In genomic region chr5:32230356-32231099, GRCh38 we compare ENCODE assay signal across 16 cellular contexts. TPM values are rescaled to one million over a fixed set of nuclear protein-coding genes. Genes with fewer than 3 reads are reported as not detected.
DNase-seq lines count a peak whose midpoint lies in the region; ATAC-seq and TF ChIP-seq lines count a peak whose summit lies in the region.
"Had no signal": no experiment of that assay in that cellular context is flagged by ENCODE, and none has a peak within 500 bp of the region (broad histone marks: within the 10 kb centered on the region; RNA-seq: fewer than 3 reads in every experiment).

No MANE protein-coding gene starts in this region.

- H3K4me2 ChIP-seq in OCI-LY1 (ENCODE audit: low read length): no peak overlapping the region

- peak overlapping the region; percentile 46 for H3K27ac Mint-ChIP-seq in activated naive CD4-positive, alpha-beta T cell treated with anti-CD3 and anti-CD28 coated beads, Interleukin-2, amount 10 ng/mL, durations not matched to agents 7 days and 5 days
- peak overlapping the region; percentile 67 for H3K27ac Mint-ChIP-seq in memory B cell

- no peaks in the 10 kb centered on the region for H3F3A ChIP-seq in OCI-LY1 (ENCODE audit: insufficient read depth, low read length)

- CTCF ChIA-PET in activated naive CD4-positive, alpha-beta T cell treated with anti-CD3 and anti-CD28 coated beads, Interleukin-2, amount 10 ng/mL, durations not matched to agents 7 days and 5 days (lab: Charles Lee): interaction anchor here (0.7 to 8.4 kb wide), 6 partner anchors 19 to 383 kb away, joined by 3 to 175 read pairs (median 3); no protein-coding TSS in a partner anchor

- H3K4me3 Mint-ChIP-seq in activated naive CD4-positive, alpha-beta T cell treated with anti-CD3 and anti-CD28 coated beads, Interleukin-2, amount 10 ng/mL, durations not matched to agents 7 days and 5 days: no peak overlapping the region
- no peak overlapping the region for H3K4me3 Mint-ChIP-seq in memory B cell

- peaks cover 6% of the 10 kb centered on the region for H3K4me1 ChIP-seq in OCI-LY1 (ENCODE audit: insufficient read depth, low read length, severe bottlenecking)
- H3K4me1 ChIP-seq in foreskin keratinocyte: no peaks in the 10 kb centered on the region

- H3K27ac ChIP-seq in OCI-LY1 (ENCODE audit: low read depth, low read length, poor library complexity, severe bottlenecking): peak overlapping the region; percentile 32
- no peak overlapping the region for H3K27ac ChIP-seq in foreskin keratinocyte
- H3K27ac ChIP-seq: pancreas, suprapubic skin had no signal

- H3K36me3 ChIP-seq in OCI-LY1 (ENCODE audit: insufficient read depth, low read length): peaks cover 71% of the 10 kb centered on the region; the same call in 1 of the 2 replicates

- H3K79me2 ChIP-seq in OCI-LY1 (ENCODE audit: insufficient read depth, low read length): no peaks in the 10 kb centered on the region

- no peaks in the 10 kb centered on the region for H3K9me3 Mint-ChIP-seq in activated naive CD4-positive, alpha-beta T cell treated with anti-CD3 and anti-CD28 coated beads, Interleukin-2, amount 10 ng/mL, durations not matched to agents 7 days and 5 days
- peaks cover 1% of the 10 kb centered on the region for H3K9me3 Mint-ChIP-seq in memory B cell

- H3K4me1 Mint-ChIP-seq in activated naive CD4-positive, alpha-beta T cell treated with anti-CD3 and anti-CD28 coated beads, Interleukin-2, amount 10 ng/mL, durations not matched to agents 7 days and 5 days: no peaks in the 10 kb centered on the region
- H3K4me1 Mint-ChIP-seq in memory B cell: peaks cover 16% of the 10 kb centered on the region

- H3K4me3 ChIP-seq in OCI-LY1 (ENCODE audit: low read depth, low read length, poor library complexity, severe bottlenecking): no peak overlapping the region
- H3K4me3 ChIP-seq: pancreas, suprapubic skin had no signal

- H3K9ac ChIP-seq in OCI-LY1 (ENCODE audit: low read length): no peak overlapping the region

- H3K9me2 ChIP-seq in OCI-LY1 (ENCODE audit: low read depth, low read length): no peaks in the 10 kb centered on the region

- H3K9me3 ChIP-seq in OCI-LY1 (ENCODE audit: low read length): no peaks in the 10 kb centered on the region
- H3K9me3 ChIP-seq: pancreas, suprapubic skin had no signal

- H3K27me3 ChIP-seq in OCI-LY1 (ENCODE audit: insufficient read depth, low read length) (no peaks in the 10 kb centered on the region), foreskin keratinocyte (no peaks in the 10 kb centered on the region)
- H3K27me3 ChIP-seq: pancreas, suprapubic skin had no signal

- no peaks in the 10 kb centered on the region for H3K27me3 Mint-ChIP-seq in activated naive CD4-positive, alpha-beta T cell treated with anti-CD3 and anti-CD28 coated beads, Interleukin-2, amount 10 ng/mL, durations not matched to agents 7 days and 5 days
- no peaks in the 10 kb centered on the region for H3K27me3 Mint-ChIP-seq in memory B cell

- no peak for DNase-seq in activated naive CD4-positive, alpha-beta T cell treated with anti-CD3 and anti-CD28 coated beads, Interleukin-2, amount 10 ng/mL, durations not matched to agents 7 days and 5 days
- no peak for DNase-seq in activated naive CD4-positive, alpha-beta T cell treated with Interleukin-2 at 50 U/mL for 16 hours
- DNase-seq in memory B cell (ENCODE audit: low spot score in 2 of 2) (no peak), foreskin keratinocyte (no peak), DMS153 (lab: John Stamatoyannopoulos, UW) (no peak), AML-193 (lab: John Stamatoyannopoulos, UW) (no peak)
- DNase-seq in activated CD4-positive, CD25-positive, alpha-beta regulatory T cell treated with anti-CD3 and anti-CD28 coated beads, Interleukin-2, amount 50 U/mL, for 72 hours: no peak
- DNase-seq: activated CD4-positive, alpha-beta T cell treated with anti-CD3 and anti-CD28 coated beads, Interleukin-2, amount 50 U/mL, for 48 hours; activated gamma-delta T cell treated with Interleukin-2 at 50 U/mL for 16 hours; DND-41; mammary epithelial cell; NCI-H510A; pancreas; RPMI8226 had no signal

- TF ChIP-seq CTCF in OCI-LY1 (IDR thresholded peaks at IDR 0.05; ENCODE audit: low read length): no peak
- TF ChIP-seq CTCF in foreskin keratinocyte (conservative IDR thresholded peaks at IDR 0.05): no peak

- H2AFZ ChIP-seq in OCI-LY1 (ENCODE audit: low read length): no peak overlapping the region

- no peaks in the 10 kb centered on the region for H4K20me1 ChIP-seq in OCI-LY1 (ENCODE audit: insufficient read depth, low read length)

- ATAC-seq in memory B cell (ENCODE audit: low read depth) (peak; percentile 75), foreskin keratinocyte (no peak)
- ATAC-seq: pancreas had no signal

- peaks cover 42% of the 10 kb centered on the region for H3K36me3 Mint-ChIP-seq in activated naive CD4-positive, alpha-beta T cell treated with anti-CD3 and anti-CD28 coated beads, Interleukin-2, amount 10 ng/mL, durations not matched to agents 7 days and 5 days
- H3K36me3 Mint-ChIP-seq in memory B cell: peaks cover 30% of the 10 kb centered on the region

RNA-seq across cellular contexts. Expression of gene GOLPH3, which starts 56.4 kb away (rescaled TPM):
- total RNA-seq in foreskin keratinocyte: 41.6 and 45.4 TPM in 2 replicates
- 20.4 and 25.4 TPM in 2 replicates for polyA plus RNA-seq in foreskin keratinocyte
